1 cellular context compared by ENCODE assay signal in the genomic region with DNA sequence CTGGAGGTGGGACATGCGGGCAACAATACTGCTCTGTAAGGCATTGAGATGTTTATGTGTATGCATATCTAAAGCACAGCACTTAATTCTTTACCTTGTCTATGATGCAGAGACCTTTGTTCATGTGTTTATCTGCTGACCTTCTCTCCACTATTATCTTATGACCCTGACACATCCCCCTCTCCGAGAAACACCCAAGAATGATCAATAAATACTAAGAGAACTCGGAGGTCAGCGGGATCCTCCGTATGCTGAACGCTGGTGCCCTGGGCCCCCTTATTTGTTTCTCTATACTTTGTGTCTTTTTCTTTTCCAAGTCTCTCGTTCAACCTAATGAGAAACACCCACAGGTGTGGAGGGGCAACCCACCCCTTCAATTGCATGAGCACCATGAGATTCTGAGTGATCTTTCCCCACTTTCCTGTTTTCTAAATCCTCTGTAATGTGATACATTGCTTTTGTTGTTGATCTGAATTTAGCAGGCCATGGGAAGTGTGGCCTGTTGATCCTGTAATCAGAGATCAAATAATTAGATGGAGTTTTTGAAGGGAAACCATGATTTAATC. TPM values are rescaled to one million over a fixed set of nuclear protein-coding genes. Genes with fewer than 3 reads are reported as not detected.
"Had no signal": no experiment of that assay in that cellular context is flagged by ENCODE, and none has a peak within 500 bp of the region (broad histone marks: within the 10 kb centered on the region; RNA-seq: fewer than 3 reads in every experiment).

No MANE protein-coding gene starts in this region.

RNA-seq across cellular contexts. Expression of a gene that starts 47.8 kb away (rescaled TPM):
- total RNA-seq: ascending aorta had no signal
